In genomic region chr18:59823611-59824195, GRCh38 we compare ENCODE assay signal across 8 cellular contexts.
A peak's percentile ranks its signal among the peaks of the same experiment; 100 is the strongest.
DNase-seq lines count a peak whose midpoint lies in the region; ATAC-seq, FAIRE-seq and TF ChIP-seq lines count a peak whose summit lies in the region.

No MANE protein-coding gene starts in this region.

- H3K56ac ChIP-seq in H1 (replicated peaks; ENCODE audit: insufficient read length, low read depth, low read length) = no peak overlapping the region

- TF ChIP-seq CTCF in HEK293 (tag by site-specific recombination; IDR thresholded peaks at IDR 0.05) (peak; percentile 71), H1 (IDR thresholded peaks at IDR 0.05; ENCODE audit: control extremely low read depth in 1 of 3, insufficient read depth in 1 of 3, low read depth in 1 of 3, low read length in 3 of 3) (peak; percentile 44 to 91 (median 88)), thyroid gland (IDR thresholded peaks at IDR 0.05) (peak; percentile 40 to 92 (median 85))

- no peak overlapping the region for H4K91ac ChIP-seq in H1 (replicated peaks; ENCODE audit: insufficient read length, low read length)

- no peak for TF ChIP-seq EP300 in H1 (IDR thresholded peaks at IDR 0.05; ENCODE audit: borderline replicate concordance in 1 of 2, low read depth in 2 of 2, low read length in 2 of 2)

- intact Hi-C loops in thyroid gland (cut with DNase I) = loop anchor here (2.0 kb wide), 1 partner anchor 367 kb away; no protein-coding TSS in a partner anchor

- H4K5ac ChIP-seq in H1 (ENCODE audit: insufficient read length, low read depth, low read length) = no peak overlapping the region

- H3K27ac ChIP-seq in HEK293 (ENCODE audit: extremely low read depth, low read depth, low read length) (no peak overlapping the region), H1 (ENCODE audit: low read depth, low read length) (no peak overlapping the region), thyroid gland (no peak overlapping the region)

- no peak overlapping the region for H3K9ac ChIP-seq in H1 (replicated peaks in 1 of 4; ENCODE audit: extremely low read depth in 1 of 4, low read depth in 3 of 4, low read length in 3 of 4)

- H3K79me1 ChIP-seq in H1 (ENCODE audit: low read depth, low read length) = no peaks in the 10 kb centered on the region

- FAIRE-seq in H1 (lab: Jason Lieb, UNC) = peak; percentile 98

- H2BK120ac ChIP-seq in H1 (replicated peaks; ENCODE audit: low read depth, low read length) = no peak overlapping the region

- no peak overlapping the region for H3K4ac ChIP-seq in H1 (replicated peaks; ENCODE audit: insufficient read length, low read depth, low read length)

- H3K4me3 ChIP-seq in HEK293 (ENCODE audit: low read depth, low read length) = no peak overlapping the region
- no peak overlapping the region for H3K4me3 ChIP-seq in H1 (ENCODE audit: extremely low read depth in 1 of 4, insufficient read depth in 2 of 4, low read depth in 3 of 4, low read length in 4 of 4)
- H3K4me3 ChIP-seq in thyroid gland (replicated peaks in 1 of 3) = no peak overlapping the region

- H2BK5ac ChIP-seq in H1 (ENCODE audit: low read depth, low read length) = no peak overlapping the region

- no peaks in the 10 kb centered on the region for H3K9me3 ChIP-seq in HEK293 (ENCODE audit: control insufficient read depth, insufficient read depth, low read depth, low read length)
- no peaks in the 10 kb centered on the region for H3K9me3 ChIP-seq in H1 (ENCODE audit: insufficient read depth in 2 of 2, low read depth in 1 of 2, low read length in 1 of 2)
- H3K9me3 ChIP-seq in thyroid gland = no peaks in the 10 kb centered on the region

- H3K18ac ChIP-seq in H1 (ENCODE audit: extremely low read depth, low read length) = no peak overlapping the region

- peak overlapping the region; percentile 57; the same call in 1 of the 2 replicates for H2AFZ ChIP-seq in H1 (ENCODE audit: low read length)

- H2BK12ac ChIP-seq in H1 (ENCODE audit: low read depth, low read length) = no peak overlapping the region

- no peaks in the 10 kb centered on the region for H3K79me2 ChIP-seq in H1 (ENCODE audit: control insufficient read depth in 1 of 2, insufficient read depth in 2 of 2, low read length in 2 of 2)

- H3K23me2 ChIP-seq in H1 (ENCODE audit: low read depth, low read length) = no peaks in the 10 kb centered on the region

- no peak overlapping the region for H2AK5ac ChIP-seq in H1 (ENCODE audit: low read depth, low read length)

- H3K23ac ChIP-seq in H1 (ENCODE audit: insufficient read length) = no peak overlapping the region

- peak; percentile 6 for DNase-seq in activated CD8-positive, alpha-beta memory T cell treated with anti-CD3 and anti-CD28 coated beads, Interleukin-2, amount 50 U/mL, for 24 hours (ENCODE audit: extremely low read depth)
- DNase-seq in activated CD8-positive, alpha-beta memory T cell treated with anti-CD3 and anti-CD28 coated beads for 24 hours = no peak
- DNase-seq in NAMALWA (ENCODE audit: low spot score) = peak; percentile 80
- peak; percentile 41 to 89 for DNase-seq in H1 (ENCODE audit: low read depth in 1 of 2, low spot score in 2 of 2)
- DNase-seq in lung microvascular endothelial cell (ENCODE audit: low read depth in 2 of 2) = peak; percentile 82 to 83
- peak; percentile 70 to 79 for DNase-seq in thyroid gland

- no peak overlapping the region for H3K4me2 ChIP-seq in H1 (ENCODE audit: insufficient read depth in 1 of 2, low read depth in 2 of 2, low read length in 2 of 2)

- POLR2A ChIA-PET in HEK293 (lab: Yijun Ruan, JAX) = interaction anchor here (0.9 to 2.5 kb wide), 9 partner anchors 35 to 421 kb away, joined by 3 to 20 read pairs (median 5); partner anchors contain the start of genes CCBE1 and PMAIP1
- POLR2A ChIA-PET in H1 (lab: Charles Lee; ENCODE audit: partially characterized antibody) = interaction anchor here (0.8 to 1.2 kb wide), 5 partner anchors 48 to 188 kb away, joined by 3 to 4 read pairs (median 3); no protein-coding TSS in a partner anchor

- peak; percentile 98 to 99 for TF ChIP-seq RAD21 in H1 (IDR thresholded peaks at IDR 0.05 in 1 of 2, conservative IDR thresholded peaks at IDR 0.05 in 1 of 2; ENCODE audit: low read depth in 2 of 2, low read length in 2 of 2)

- H3K27me3 ChIP-seq in H1 (replicated peaks in 1 of 4; ENCODE audit: control insufficient read depth in 3 of 4, extremely low read depth in 1 of 4, insufficient read depth in 3 of 4, low read length in 3 of 4) (no peaks in the 10 kb centered on the region), thyroid gland (no peaks in the 10 kb centered on the region)

- no peak for TF ChIP-seq POLR2A in H1 (IDR thresholded peaks at IDR 0.05; ENCODE audit: control extremely low read depth in 1 of 2, low read depth in 2 of 2, low read length in 2 of 2)
- TF ChIP-seq POLR2A in thyroid gland (IDR thresholded peaks at IDR 0.05) = no peak

- H2BK20ac ChIP-seq in H1 (ENCODE audit: low read length) = no peak overlapping the region

- no peaks in the 10 kb centered on the region for H3K4me1 ChIP-seq in HEK293 (ENCODE audit: control insufficient read depth, insufficient read depth, low read length)
- no peaks in the 10 kb centered on the region for H3K4me1 ChIP-seq in H1 (replicated peaks in 1 of 4; ENCODE audit: control insufficient read depth in 3 of 4, insufficient read depth in 4 of 4, low read length in 3 of 4)
- H3K4me1 ChIP-seq in thyroid gland = no peaks in the 10 kb centered on the region

- H3K36me3 ChIP-seq in HEK293 (ENCODE audit: control insufficient read depth in 2 of 2, insufficient read depth in 1 of 2, low read length in 2 of 2) = no peaks in the 10 kb centered on the region
- H3K36me3 ChIP-seq in H1 (ENCODE audit: control insufficient read depth in 2 of 4, insufficient read depth in 4 of 4, low read length in 3 of 4) = no peaks in the 10 kb centered on the region
- no peaks in the 10 kb centered on the region for H3K36me3 ChIP-seq in thyroid gland

- peak; percentile 91 for ATAC-seq in SK-N-SH treated with all-trans-retinoic acid at 6 μM for 48 hours

- CTCF ChIA-PET in HEK293 (lab: Yijun Ruan, JAX) = interaction anchor here (0.5 to 9.0 kb wide), 99 partner anchors 8 to 725 kb away, joined by 3 to 204 read pairs (median 4); partner anchors contain the start of gene CCBE1
- CTCF ChIA-PET in H1 (lab: Charles Lee; ENCODE audit: partially characterized antibody) = interaction anchor here (0.5 to 5.3 kb wide), 66 partner anchors 8 to 700 kb away, joined by 3 to 144 read pairs (median 6); partner anchors contain the start of gene CCBE1

- H2BK15ac ChIP-seq in H1 (ENCODE audit: low read length) = 0 out of 2 replicates have a peak overlapping the region, but pooled peaks have one; percentile 83

- 53% methylated on average over 12 of the region's 12 CpGs; no CpG with 5 or more reads in 1 of the 2 experiments for WGBS in H1 (ENCODE audit: extremely low coverage in 1 of 2, insufficient coverage in 1 of 2, insufficient read length in 1 of 2, insufficient replicate concordance in 2 of 2, low coverage in 1 of 2, low lambda C conversion rate in 2 of 2, missing lambda C conversion rate in 1 of 2), 2 experiments
- WGBS in thyroid gland, 2 donors = 16 to 26% methylated on average over 11 of the region's 12 CpGs

- H4K20me1 ChIP-seq in H1 (replicated peaks in 1 of 2; ENCODE audit: control insufficient read depth in 1 of 2, insufficient read depth in 2 of 2, low read length in 2 of 2) = no peaks in the 10 kb centered on the region

- H3K14ac ChIP-seq in H1 (ENCODE audit: insufficient read length) = no peak overlapping the region

- no peak overlapping the region; the same call in 1 of the 2 replicates for H4K8ac ChIP-seq in H1 (ENCODE audit: extremely low read depth, insufficient read depth, low read length)

TF ChIP-seq in HEK293, 187 proteins besides CTCF, POLR2A, EP300 and RAD21 (continues in another document):
- TF ChIP-seq ZNF654 (tag by site-specific recombination; IDR thresholded peaks at IDR 0.05; ENCODE audit: low read depth) = peak; percentile 81
- TF ChIP-seq ZBTB6 (tag by site-specific recombination; IDR thresholded peaks at IDR 0.05) = peak; percentile 74; the same call in 1 of the 2 replicates
- no peak for TF ChIP-seq MZF1 (tag by site-specific recombination; IDR thresholded peaks at IDR 0.05; ENCODE audit: borderline replicate concordance)

TF ChIP-seq in SK-N-SH treated with all-trans-retinoic acid at 6 μM for 48 hours, 23 proteins besides CTCF, POLR2A, EP300 and RAD21 (continues in another document):
- TF ChIP-seq OSR1 (CRISPR knock-in tag; IDR thresholded peaks at IDR 0.05) (no peak), PPARA (CRISPR knock-in tag; IDR thresholded peaks at IDR 0.05; ENCODE audit: borderline replicate concordance) (no peak), PATZ1 (CRISPR knock-in tag; IDR thresholded peaks at IDR 0.05; ENCODE audit: borderline replicate concordance) (no peak)

TF ChIP-seq in H1, 55 proteins besides CTCF, POLR2A, EP300 and RAD21:
- no peak for TF ChIP-seq RXRA (IDR thresholded peaks at IDR 0.05; ENCODE audit: insufficient read depth, low read depth, low read length)
- no peak for TF ChIP-seq CBX8 (IDR thresholded peaks at IDR 0.05; ENCODE audit: borderline replicate concordance, low read depth, low read length)
- no peak for TF ChIP-seq HDAC2 (IDR thresholded peaks at IDR 0.05; ENCODE audit: borderline replicate concordance in 1 of 2, low read depth in 2 of 2, low read length in 2 of 2)
- TF ChIP-seq PHF8 (conservative IDR thresholded peaks at IDR 0.05; ENCODE audit: low read depth, low read length) = no peak
- TF ChIP-seq CEBPB (IDR thresholded peaks at IDR 0.05; ENCODE audit: low read depth, low read length) = no peak
- no peak for TF ChIP-seq RBBP5 (IDR thresholded peaks at IDR 0.05; ENCODE audit: borderline replicate concordance, low read depth, low read length)
- TF ChIP-seq SP1 (IDR thresholded peaks at IDR 0.05; ENCODE audit: low read depth, low read length) = no peak
- no peak for TF ChIP-seq ATF3 (IDR thresholded peaks at IDR 0.05; ENCODE audit: insufficient read depth, low read depth, low read length)
- TF ChIP-seq BRCA1 (IDR thresholded peaks at IDR 0.05; ENCODE audit: low read depth, low read length) = no peak
- TF ChIP-seq SIRT6 (IDR thresholded peaks at IDR 0.05; ENCODE audit: low read length) = no peak
- TF ChIP-seq CHD2 (IDR thresholded peaks at IDR 0.05; ENCODE audit: low read length) = no peak
- TF ChIP-seq MAFK (IDR thresholded peaks at IDR 0.05; ENCODE audit: low read depth, low read length) = no peak
- no peak for TF ChIP-seq TBP (IDR thresholded peaks at IDR 0.05; ENCODE audit: low read depth, low read length)
- TF ChIP-seq TAF7 (optimal IDR thresholded peaks at IDR 0.05; ENCODE audit: borderline replicate concordance, low read depth, low read length) = no peak
- TF ChIP-seq GABPA (IDR thresholded peaks at IDR 0.05; ENCODE audit: borderline replicate concordance, insufficient read depth, low read length) = no peak
TF ChIP-seq in H1: peak in this region for 0.
